9 cellular contexts compared by ENCODE assay signal in the genomic region with DNA sequence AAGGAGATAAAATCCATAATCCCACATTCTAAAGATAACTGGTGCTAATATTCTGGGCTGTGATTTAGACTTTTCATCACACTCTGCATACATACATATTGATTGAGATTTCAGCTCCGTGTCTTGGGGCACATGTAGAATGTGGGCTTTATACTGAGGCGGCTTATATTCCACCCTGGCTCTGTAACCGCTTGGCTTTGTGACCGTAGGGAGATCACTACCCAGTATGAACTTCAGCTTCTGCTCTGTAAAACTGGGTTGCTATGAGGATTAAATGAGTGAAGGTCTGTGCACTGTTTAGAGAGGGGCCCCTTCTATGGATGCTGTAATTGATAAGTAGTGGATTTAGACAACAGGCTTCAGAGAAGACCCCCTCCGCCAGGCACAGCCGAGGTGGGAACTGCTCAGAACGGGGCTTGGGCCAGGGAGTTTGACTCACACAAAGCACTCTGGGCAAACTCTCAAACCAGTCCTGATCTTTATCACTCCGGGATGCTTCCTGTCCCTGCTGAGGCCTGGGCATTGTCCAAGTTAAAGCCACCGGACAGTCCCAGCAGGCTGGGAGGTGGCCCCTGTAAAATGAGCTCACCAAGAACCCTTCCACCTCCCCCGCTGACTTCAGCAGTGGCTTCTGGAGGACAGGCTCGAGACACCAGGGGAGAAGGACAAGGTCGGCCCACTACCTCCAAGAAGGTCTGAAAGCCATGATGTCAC. TPM values are rescaled to one million over a fixed set of nuclear protein-coding genes. Genes with fewer than 3 reads are reported as not detected.
DNase-seq lines count a peak whose midpoint lies in the region; FAIRE-seq and TF ChIP-seq lines count a peak whose summit lies in the region.
"Had no signal": no experiment of that assay in that cellular context is flagged by ENCODE, and none has a peak within 500 bp of the region (broad histone marks: within the 10 kb centered on the region; RNA-seq: fewer than 3 reads in every experiment).

No MANE protein-coding gene starts in this region.

- H3K27ac ChIP-seq in kidney (ENCODE audit: low read depth in 2 of 2, low read length in 2 of 2) (peak overlapping the region; percentile 45 to 63), stomach (peak overlapping the region in 3 of 5 donors; percentile 41 to 59 (median 44))

- peaks cover 14 to 22% of the 10 kb centered on the region in 2 donors for H3K4me1 ChIP-seq in kidney (ENCODE audit: control insufficient read depth in 1 of 2, insufficient read depth in 1 of 2, low read depth in 1 of 2, low read length in 2 of 2)
- peaks cover 6 to 49% (median 24%) of the 10 kb centered on the region in 4 donors for H3K4me1 ChIP-seq in stomach

- 47 to 57% (median 53%) methylated on average over 10 to 12 of the region's 12 CpGs for WGBS in stomach, 5 donors

- intact Hi-C loops in MCF 10A (cut with micrococcal nuclease), result no loop called here
- intact Hi-C loops in kidney (cut with DNase I), result no loop called here
- intact Hi-C loops in stomach (cut with DNase I; ENCODE audit: low total_unique reads), result no loop called here

- BruUV-seq in MCF 10A (replicated peaks; lab: Mats Ljungman, UMichigan), result no TSS peak

- H3K4me3 ChIP-seq in kidney (ENCODE audit: low read length in 2 of 2) (no peak overlapping the region), stomach (no peak overlapping the region)

- DNase-seq in HT1080 (ENCODE audit: low read depth), result peak; percentile 76
- peak; percentile 71 for DNase-seq in MCF 10A (ENCODE audit: unreplicated experiment)
- DNase-seq in kidney, result no peak
- DNase-seq in stomach, result no peak
- no peak for DNase-seq in glutamatergic neuron
- no peak for DNase-seq in NCI-H146 treated with DMSO at 0.1 percent for 48 hours (lab: John Stamatoyannopoulos, UW; ENCODE audit: unreplicated experiment)
- no peak for DNase-seq in DMS53 treated with DMSO at 0.1 percent for 48 hours (lab: John Stamatoyannopoulos, UW; ENCODE audit: unreplicated experiment)
- no peak for DNase-seq in middle frontal gyrus (ENCODE audit: extremely low spot score, low spot score)
- DNase-seq: activated T-cell treated with anti-CD3 and anti-CD28 coated beads, Interleukin-2, amount 50 U/mL, for 1 hour had no signal

- no peaks in the 10 kb centered on the region for H3K9me3 ChIP-seq in kidney (ENCODE audit: control insufficient read depth in 1 of 2, low read length in 2 of 2)
- no peaks in the 10 kb centered on the region for H3K9me3 ChIP-seq in stomach

- H3K36me3 ChIP-seq in kidney (ENCODE audit: control insufficient read depth in 1 of 2, insufficient read depth in 2 of 2, low read length in 2 of 2), result no peaks in the 10 kb centered on the region
- no peaks in the 10 kb centered on the region for H3K36me3 ChIP-seq in stomach

- H3K27ac Mint-ChIP-seq in MCF 10A (ENCODE audit: low read depth, unreplicated experiment) (peak overlapping the region; percentile 89), glutamatergic neuron (ENCODE audit: unreplicated experiment) (no peak overlapping the region)

- no peaks in the 10 kb centered on the region for H3K27me3 Mint-ChIP-seq in MCF 10A (ENCODE audit: insufficient read depth, unreplicated experiment)
- H3K27me3 Mint-ChIP-seq in glutamatergic neuron (ENCODE audit: unreplicated experiment), result no peaks in the 10 kb centered on the region

- TF ChIP-seq POLR2A in stomach (IDR thresholded peaks at IDR 0.05), result no peak

- H3K4me3 Mint-ChIP-seq in MCF 10A (ENCODE audit: unreplicated experiment) (peak overlapping the region; percentile 30), glutamatergic neuron (ENCODE audit: unreplicated experiment) (no peak overlapping the region)

- H3K27me3 ChIP-seq in stomach, result no peaks in the 10 kb centered on the region

- H3K36me3 Mint-ChIP-seq in MCF 10A (ENCODE audit: insufficient read depth, unreplicated experiment), result peaks cover 19% of the 10 kb centered on the region
- H3K36me3 Mint-ChIP-seq in glutamatergic neuron (ENCODE audit: unreplicated experiment), result no peaks in the 10 kb centered on the region

- TF ChIP-seq EP300 in stomach (IDR thresholded peaks at IDR 0.05), result no peak

- CTCF ChIA-PET in MCF 10A (lab: Yijun Ruan, JAX), result interaction anchor here (0.7 to 2.2 kb wide), 7 partner anchors 8 to 244 kb away, joined by 3 to 6 read pairs (median 4); no protein-coding TSS in a partner anchor

- H3K9me3 Mint-ChIP-seq in MCF 10A (ENCODE audit: unreplicated experiment), result no peaks in the 10 kb centered on the region
- no peaks in the 10 kb centered on the region for H3K9me3 Mint-ChIP-seq in glutamatergic neuron (ENCODE audit: unreplicated experiment)

- no peak for FAIRE-seq in kidney (lab: Jason Lieb, UNC)

- peaks cover 51% of the 10 kb centered on the region for H3K4me1 Mint-ChIP-seq in MCF 10A (ENCODE audit: insufficient read depth, unreplicated experiment)
- H3K4me1 Mint-ChIP-seq in glutamatergic neuron (ENCODE audit: low read depth, unreplicated experiment), result no peaks in the 10 kb centered on the region

- TF ChIP-seq CTCF in MCF 10A (IDR thresholded peaks at IDR 0.05; ENCODE audit: unreplicated experiment) (no peak), kidney (IDR thresholded peaks at IDR 0.05; ENCODE audit: borderline replicate concordance, extremely low read depth, insufficient read depth) (no peak), stomach (IDR thresholded peaks at IDR 0.05) (no peak), glutamatergic neuron (IDR thresholded peaks at IDR 0.05; ENCODE audit: partially characterized antibody, unreplicated experiment) (no peak)

- POLR2A ChIA-PET in MCF 10A (lab: Yijun Ruan, JAX), result interaction anchor here (0.6 to 20.9 kb wide), 3 partner anchors 11 to 17 kb away, joined by 4 to 468 read pairs (median 50); partner anchors contain the start of gene KIAA1671

- no peak overlapping the region for H3K9ac ChIP-seq in kidney (ENCODE audit: low read length in 2 of 2)

RNA-seq across cellular contexts. Expression of gene KIAA1671, which starts 17.2 kb away (rescaled TPM):
- total RNA-seq in HT1080 (2014; rRNA removed; shearing (Covaris generic)), result 9.8 and 12.8 TPM in 2 replicates
- 6.9 and 7.1 TPM in 2 replicates for polyA plus RNA-seq in HT1080 (2015; cell fraction: cytosol; rRNA removed)
- 50.6 and 62.4 TPM in 2 replicates for polyA plus RNA-seq in HT1080 (2015; cell fraction: nucleus; rRNA removed)
- total RNA-seq in MCF 10A (2022) (61.0 and 68.1 TPM in 2 replicates), kidney (65.2 TPM), stomach (10 to 100 TPM; 30.8 to 80.5 (median 43.8) TPM), glutamatergic neuron (ENCODE audit: unreplicated experiment) (15.3 TPM)
- polyA plus RNA-seq in kidney (ENCODE audit: insufficient read depth, low read depth, low replicate concordance) (7.3 TPM), stomach (1 to 10 TPM; 5.7 to 7.7 (median 6.9) TPM)

RNA-seq across cellular contexts. Expression of gene LHFPL7, which starts 23.3 kb away (rescaled TPM):
- not detected in 2 replicates for total RNA-seq in HT1080 (2014; rRNA removed; shearing (Covaris generic))
- not detected in 2 replicates for polyA plus RNA-seq in HT1080 (2015; cell fraction: cytosol; rRNA removed)
- polyA plus RNA-seq in HT1080 (2015; cell fraction: nucleus; rRNA removed), result not detected in 2 replicates
- not detected in 2 replicates for total RNA-seq in MCF 10A (2022)
- total RNA-seq in kidney, result not detected
- not detected for polyA plus RNA-seq in kidney (ENCODE audit: insufficient read depth, low read depth, low replicate concordance)
- total RNA-seq in stomach, result not detected
- polyA plus RNA-seq in stomach, result 1 to 10 TPM in 2 of 3 donors, not detected in 1; 1.1 to 1.5 TPM
- total RNA-seq in glutamatergic neuron (ENCODE audit: unreplicated experiment), result not detected

Comparison
In these comparisons a context has a peak if more than half of its experiments do, and no peak if none do; other contexts are left out.
1. DNase-seq: peak in HT1080 (single experiment) and MCF 10A (single experiment); none in kidney (single experiment), stomach (single experiment), glutamatergic neuron (single experiment), NCI-H146 treated with DMSO at 0.1 percent for 48 hours (single experiment), DMS53 treated with DMSO at 0.1 percent for 48 hours (single experiment) and middle frontal gyrus (single experiment).